In the genomic region with DNA sequence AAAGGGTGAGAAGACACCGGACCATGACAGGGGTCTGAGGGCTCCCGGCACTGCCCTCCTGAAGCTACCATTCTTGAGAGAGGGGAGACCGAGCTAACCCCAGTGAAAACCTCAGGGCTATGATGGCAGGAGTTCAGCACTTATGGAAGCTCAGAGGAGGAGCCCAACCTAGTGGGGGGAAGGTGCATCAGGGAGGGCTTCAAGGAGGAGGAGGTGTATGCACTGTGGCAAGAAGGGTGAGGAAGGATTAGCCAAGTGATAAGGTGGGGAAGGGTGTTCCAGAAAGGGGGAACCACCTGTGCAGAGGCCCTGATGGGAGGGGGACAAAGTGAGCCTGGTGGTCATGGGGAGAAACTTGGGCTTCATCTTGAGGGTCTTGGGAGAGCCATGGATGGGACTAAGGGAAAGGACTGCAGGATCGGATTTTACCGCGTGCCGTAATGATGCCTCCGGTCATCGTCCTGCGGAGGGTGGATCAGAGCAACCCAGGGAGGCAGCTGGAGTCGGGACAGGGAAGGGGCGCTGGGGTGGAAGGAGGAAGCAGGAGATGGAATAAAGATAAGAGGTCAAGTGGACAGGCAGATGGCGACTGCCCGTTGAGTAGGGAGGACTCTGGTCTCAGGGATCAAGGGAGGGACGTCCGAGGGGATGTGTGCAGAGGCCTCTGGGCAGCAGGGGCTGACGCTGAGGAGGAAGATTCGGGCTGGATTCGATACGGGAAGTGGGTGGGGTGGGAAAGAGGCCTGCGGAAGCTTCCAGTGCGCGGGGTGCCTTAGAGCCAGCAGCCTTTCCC, we compare ENCODE assay signal across 6 cellular contexts. TPM values are rescaled to one million over a fixed set of nuclear protein-coding genes. Genes with fewer than 3 reads are reported as not detected.
DNase-seq lines count a peak whose midpoint lies in the region; ATAC-seq and TF ChIP-seq lines count a peak whose summit lies in the region.

No MANE protein-coding gene starts in this region.

- peaks cover 10% of the 10 kb centered on the region for H3K4me1 ChIP-seq in CD8-positive, alpha-beta T cell (ENCODE audit: insufficient read depth, low read length)
- H3K4me1 ChIP-seq in body of pancreas = peaks cover 15% of the 10 kb centered on the region

- no peaks in the 10 kb centered on the region for H3K36me3 ChIP-seq in CD8-positive, alpha-beta T cell (ENCODE audit: insufficient read depth, low read length)
- H3K36me3 ChIP-seq in body of pancreas (replicated peaks in 1 of 2; ENCODE audit: insufficient read depth in 1 of 2, low read depth in 2 of 2) = no peaks in the 10 kb centered on the region

- H3K9me3 Mint-ChIP-seq in CD8-positive, alpha-beta T cell = no peaks in the 10 kb centered on the region
- H3K9me3 Mint-ChIP-seq in activated CD8-positive, alpha-beta T cell treated with anti-CD3 and anti-CD28 coated beads, Interleukin-2, amount 10 ng/mL, durations not matched to agents 7 days and 5 days (ENCODE audit: insufficient read depth) = no peaks in the 10 kb centered on the region
- no peaks in the 10 kb centered on the region for H3K9me3 Mint-ChIP-seq in memory B cell

- no peak for ATAC-seq in CD8-positive, alpha-beta T cell
- no peak for ATAC-seq in activated CD8-positive, alpha-beta T cell treated with anti-CD3 and anti-CD28 coated beads, Interleukin-2, amount 10 ng/mL, durations not matched to agents 7 days and 5 days
- no peak for ATAC-seq in memory B cell (ENCODE audit: low read depth)
- ATAC-seq in body of pancreas = no peak
- no peak for ATAC-seq in HG03432 (IDR thresholded peaks at IDR 0.05; ENCODE audit: unreplicated experiment)

- H3K4me1 Mint-ChIP-seq in CD8-positive, alpha-beta T cell (ENCODE audit: low read depth) = peaks cover 14% of the 10 kb centered on the region
- H3K4me1 Mint-ChIP-seq in activated CD8-positive, alpha-beta T cell treated with anti-CD3 and anti-CD28 coated beads, Interleukin-2, amount 10 ng/mL, durations not matched to agents 7 days and 5 days (ENCODE audit: low read depth) = peaks cover 18% of the 10 kb centered on the region
- peaks cover 11% of the 10 kb centered on the region for H3K4me1 Mint-ChIP-seq in memory B cell

- POLR2A ChIA-PET in CD8-positive, alpha-beta T cell (lab: Charles Lee) = interaction anchor here (1.4 kb wide), 2 partner anchors 9 to 13 kb away, joined by 3 to 6 read pairs; a partner anchor contains a TSS
- POLR2A ChIA-PET in activated CD8-positive, alpha-beta T cell treated with anti-CD3 and anti-CD28 coated beads, Interleukin-2, amount 10 ng/mL, durations not matched to agents 7 days and 5 days (lab: Charles Lee) = interaction anchor here (1.1 to 3.1 kb wide), 4 partner anchors 10 to 96 kb away, joined by 3 to 15 read pairs (median 4); a partner anchor contains a TSS

- H3K27me3 ChIP-seq in CD8-positive, alpha-beta T cell (ENCODE audit: insufficient read depth, low read length) = no peaks in the 10 kb centered on the region
- peaks cover 0 to 5% of the 10 kb centered on the region in 2 donors for H3K27me3 ChIP-seq in body of pancreas

- no peaks in the 10 kb centered on the region for H3K9me3 ChIP-seq in CD8-positive, alpha-beta T cell (ENCODE audit: low read length)
- H3K9me3 ChIP-seq in body of pancreas = no peaks in the 10 kb centered on the region

- no peak overlapping the region for H3K27ac ChIP-seq in CD8-positive, alpha-beta T cell (ENCODE audit: low read depth, low read length)
- no peak overlapping the region for H3K27ac ChIP-seq in body of pancreas

- intact Hi-C loops in CD8-positive, alpha-beta T cell (cut with DNase I, micrococcal nuclease) = loop anchor here in 1 of 2 experiments (1.0 kb wide), 1 partner anchor 24 kb away; no protein-coding TSS in a partner anchor
- intact Hi-C loops in body of pancreas (cut with DNase I) = no loop called here

- no peak for TF ChIP-seq POLR2A in body of pancreas (IDR thresholded peaks at IDR 0.05)

- WGBS in body of pancreas, 2 donors = 14 to 20% methylated on average over 21 to 23 of the region's 23 CpGs

- no peak for DNase-seq in CD8-positive, alpha-beta T cell
- DNase-seq in activated CD8-positive, alpha-beta T cell treated with anti-CD3 and anti-CD28 coated beads, Interleukin-2, amount 10 ng/mL, durations not matched to agents 7 days and 5 days = no peak
- DNase-seq in memory B cell (ENCODE audit: low spot score in 2 of 2) = no peak
- DNase-seq in body of pancreas = no peak
- no peak for DNase-seq in SW480 (ENCODE audit: low spot score)

- no peaks in the 10 kb centered on the region for H3K36me3 Mint-ChIP-seq in CD8-positive, alpha-beta T cell
- H3K36me3 Mint-ChIP-seq in activated CD8-positive, alpha-beta T cell treated with anti-CD3 and anti-CD28 coated beads, Interleukin-2, amount 10 ng/mL, durations not matched to agents 7 days and 5 days (ENCODE audit: low read depth) = no peaks in the 10 kb centered on the region
- H3K36me3 Mint-ChIP-seq in memory B cell = no peaks in the 10 kb centered on the region

- peak overlapping the region; percentile 81 for H3K4me3 Mint-ChIP-seq in CD8-positive, alpha-beta T cell
- H3K4me3 Mint-ChIP-seq in activated CD8-positive, alpha-beta T cell treated with anti-CD3 and anti-CD28 coated beads, Interleukin-2, amount 10 ng/mL, durations not matched to agents 7 days and 5 days = peak overlapping the region; percentile 86
- peak overlapping the region; percentile 75 for H3K4me3 Mint-ChIP-seq in memory B cell

- CTCF ChIA-PET in CD8-positive, alpha-beta T cell (lab: Charles Lee) = interaction anchor here (0.6 kb wide), 1 partner anchor 1182 kb away, joined by 3 read pairs; no protein-coding TSS in a partner anchor
- CTCF ChIA-PET in activated CD8-positive, alpha-beta T cell treated with anti-CD3 and anti-CD28 coated beads, Interleukin-2, amount 10 ng/mL, durations not matched to agents 7 days and 5 days (lab: Charles Lee) = interaction anchor here (1.3 to 1.9 kb wide), 3 partner anchors 13 to 42 kb away, joined by 5 to 8 read pairs (median 6); a partner anchor contains a TSS

- no peak for TF ChIP-seq CTCF in CD8-positive, alpha-beta T cell (IDR thresholded peaks at IDR 0.05)
- TF ChIP-seq CTCF in body of pancreas (IDR thresholded peaks at IDR 0.05) = no peak

- peaks cover 2% of the 10 kb centered on the region for H3K27me3 Mint-ChIP-seq in CD8-positive, alpha-beta T cell (ENCODE audit: low read depth)
- H3K27me3 Mint-ChIP-seq in activated CD8-positive, alpha-beta T cell treated with anti-CD3 and anti-CD28 coated beads, Interleukin-2, amount 10 ng/mL, durations not matched to agents 7 days and 5 days (ENCODE audit: low read depth) = peaks cover 32% of the 10 kb centered on the region
- H3K27me3 Mint-ChIP-seq in memory B cell = peaks cover 13% of the 10 kb centered on the region

- H3K4me3 ChIP-seq in CD8-positive, alpha-beta T cell (ENCODE audit: low read depth, low read length) = peak overlapping the region; percentile 77
- H3K4me3 ChIP-seq in body of pancreas = no peak overlapping the region

- no peak overlapping the region for H3K27ac Mint-ChIP-seq in CD8-positive, alpha-beta T cell
- no peak overlapping the region for H3K27ac Mint-ChIP-seq in activated CD8-positive, alpha-beta T cell treated with anti-CD3 and anti-CD28 coated beads, Interleukin-2, amount 10 ng/mL, durations not matched to agents 7 days and 5 days
- H3K27ac Mint-ChIP-seq in memory B cell = peak overlapping the region; percentile 22

RNA-seq across cellular contexts. Expression of a gene that starts 13.3 kb away (rescaled TPM):
- total RNA-seq in CD8-positive, alpha-beta T cell = 10 to 100 TPM; 71.5 to 75.1 TPM
- 100 to 1,000 TPM; 173 to 187 TPM for total RNA-seq in activated CD8-positive, alpha-beta T cell treated with anti-CD3 and anti-CD28 coated beads, Interleukin-2, amount 10 ng/mL, durations not matched to agents 7 days and 5 days
- 10 to 100 TPM; 49.4 to 68.7 TPM for total RNA-seq in body of pancreas

RNA-seq across cellular contexts. Expression of a gene that starts 25.4 kb away (rescaled TPM):
- 10 to 100 TPM; 15.3 TPM for total RNA-seq in CD8-positive, alpha-beta T cell
- 10 to 100 TPM; 10.7 to 11.3 TPM for total RNA-seq in activated CD8-positive, alpha-beta T cell treated with anti-CD3 and anti-CD28 coated beads, Interleukin-2, amount 10 ng/mL, durations not matched to agents 7 days and 5 days
- total RNA-seq in body of pancreas = 1 to 10 TPM in 1 of 2 donors, under 1 TPM in 1; 0.78 to 9.6 TPM

RNA-seq across cellular contexts. Expression of a gene that starts 26.8 kb away (rescaled TPM):
- under 1 TPM in 1 of 2 experiments, not detected in 1; 0.67 TPM for total RNA-seq in CD8-positive, alpha-beta T cell
- total RNA-seq in activated CD8-positive, alpha-beta T cell treated with anti-CD3 and anti-CD28 coated beads, Interleukin-2, amount 10 ng/mL, durations not matched to agents 7 days and 5 days = not detected
- total RNA-seq in body of pancreas = under 1 TPM in 1 of 2 donors, not detected in 1; 0.78 TPM

RNA-seq across cellular contexts. Expression of a gene that starts 27.5 kb away (rescaled TPM):
- under 1 TPM; 0.68 to 1.00 TPM for total RNA-seq in CD8-positive, alpha-beta T cell
- 1 to 10 TPM in 1 of 2 experiments, under 1 TPM in 1; 0.90 to 1.3 TPM for total RNA-seq in activated CD8-positive, alpha-beta T cell treated with anti-CD3 and anti-CD28 coated beads, Interleukin-2, amount 10 ng/mL, durations not matched to agents 7 days and 5 days
- total RNA-seq in body of pancreas = under 1 TPM; under 0.01 to 0.52 TPM

RNA-seq across cellular contexts. Expression of a gene that starts 41.4 kb away (rescaled TPM):
- total RNA-seq in CD8-positive, alpha-beta T cell = 1 to 10 TPM; 3.3 to 3.4 TPM
- 10 to 100 TPM; 13.5 to 13.7 TPM for total RNA-seq in activated CD8-positive, alpha-beta T cell treated with anti-CD3 and anti-CD28 coated beads, Interleukin-2, amount 10 ng/mL, durations not matched to agents 7 days and 5 days
- 10 to 100 TPM in 1 of 2 donors, 1 to 10 TPM in 1; 8.6 to 13.8 TPM for total RNA-seq in body of pancreas
